Comparison of ENCODE assay signal across 8 cellular contexts in the genomic region with DNA sequence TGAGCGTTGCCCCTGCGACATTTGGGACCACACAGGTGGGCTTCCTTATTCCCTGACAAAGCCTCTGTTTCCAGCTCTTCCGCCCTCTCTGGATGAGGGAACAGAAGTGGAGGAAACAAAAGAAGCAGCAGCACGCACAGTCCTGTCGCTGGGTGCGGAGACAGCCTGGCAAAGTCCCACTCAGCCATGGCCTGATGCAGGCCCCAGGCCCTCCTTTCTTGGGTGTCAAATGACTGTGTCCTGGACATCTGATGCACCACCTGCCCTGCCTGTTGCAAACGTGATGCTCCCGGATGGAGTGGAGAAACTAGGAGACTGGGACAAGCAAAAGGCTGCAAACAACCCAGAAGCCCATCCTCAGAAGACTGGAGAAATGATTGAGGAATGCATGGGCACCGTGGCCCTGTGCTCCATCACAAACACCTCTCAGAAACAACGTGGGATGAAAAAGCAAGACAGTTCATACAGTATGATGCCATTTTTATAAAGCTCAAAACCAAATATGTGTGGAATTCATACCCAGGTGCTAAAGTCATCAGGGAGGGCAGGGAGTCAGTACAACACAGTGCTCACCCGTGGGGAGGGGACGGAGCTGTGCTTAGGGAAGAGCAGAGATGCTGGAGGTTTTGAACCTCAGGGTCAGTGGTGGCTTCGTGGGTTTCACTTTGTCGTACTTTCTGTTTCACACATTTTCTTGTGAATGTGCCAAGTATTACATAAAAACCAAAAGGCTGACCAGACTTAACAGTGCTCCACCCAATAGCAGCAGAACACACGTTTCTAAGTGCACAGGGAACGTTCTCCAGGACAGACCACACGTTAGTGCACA. TPM values are rescaled to one million over a fixed set of nuclear protein-coding genes. Genes with fewer than 3 reads are reported as not detected.
DNase-seq lines count a peak whose midpoint lies in the region; ATAC-seq and TF ChIP-seq lines count a peak whose summit lies in the region.

No MANE protein-coding gene starts in this region.

- peak overlapping the region; percentile 75 for H3K27ac Mint-ChIP-seq in memory B cell

- no peaks in the 10 kb centered on the region for H4K20me1 ChIP-seq in mammary epithelial cell (ENCODE audit: insufficient read depth, low read length)

- POLR2A ChIA-PET in GM10248 (lab: Yijun Ruan, JAX), result interaction anchor here (0.6 kb wide), 1 partner anchor 32 kb away, joined by 4 read pairs; no protein-coding TSS in a partner anchor

- no peaks in the 10 kb centered on the region for H3K27me3 Mint-ChIP-seq in memory B cell

- BruUV-seq in mammary epithelial cell (replicated peaks; lab: Mats Ljungman, UMichigan), result no TSS peak

- WGBS in mammary epithelial cell (ENCODE audit: low coverage, missing lambda C conversion rate), result 15% methylated on average over 12 of the region's 17 CpGs

- H3K4me3 Mint-ChIP-seq in memory B cell, result peak overlapping the region; percentile 45

- in situ Hi-C loops in mammary epithelial cell (cut with MboI; ENCODE audit: low sequenced_read_pairs in 2 of 2), result no loop called here

- H3K27me3 ChIP-seq in mammary epithelial cell (ENCODE audit: insufficient read depth, low read length), result no peaks in the 10 kb centered on the region

- H3K79me2 ChIP-seq in mammary epithelial cell (ENCODE audit: insufficient read depth, low read length), result no peaks in the 10 kb centered on the region

- H3K27ac ChIP-seq in mammary epithelial cell (ENCODE audit: insufficient read depth, low read depth, low read length), result no peak overlapping the region

- dilution Hi-C loops in mammary epithelial cell (cut with HindIII; ENCODE audit: low sequenced_read_pairs), result loop anchor here (5.0 kb wide), 1 partner anchor 72 kb away; no protein-coding TSS in a partner anchor

- ATAC-seq in GM21528 (IDR thresholded peaks at IDR 0.05; ENCODE audit: low FRiP score, unreplicated experiment) (peak; percentile 78), memory B cell (ENCODE audit: low read depth) (peak; percentile 54)

- H3K4me3 ChIP-seq in mammary epithelial cell (replicated peaks in 1 of 3; ENCODE audit: insufficient read depth in 1 of 3, low read depth in 2 of 3, low read length in 3 of 3), result no peak overlapping the region

- H2AFZ ChIP-seq in mammary epithelial cell (ENCODE audit: low read depth, low read length), result no peak overlapping the region

- TF ChIP-seq CTCF in GM10248 (IDR thresholded peaks at IDR 0.05; ENCODE audit: control extremely low read depth, extremely low read depth, low read depth, missing control alignments) (no peak), mammary epithelial cell (conservative IDR thresholded peaks at IDR 0.05 in 1 of 2, IDR thresholded peaks at IDR 0.05 in 1 of 2; ENCODE audit: extremely low read depth in 1 of 2, insufficient read depth in 1 of 2, low read depth in 1 of 2, low read length in 2 of 2) (no peak)

- H3K9ac ChIP-seq in mammary epithelial cell (ENCODE audit: insufficient read depth, low read length), result no peak overlapping the region

- no peaks in the 10 kb centered on the region for H3K9me3 Mint-ChIP-seq in memory B cell

- peaks cover 5% of the 10 kb centered on the region for H3K36me3 ChIP-seq in mammary epithelial cell (ENCODE audit: insufficient read depth, low read length)

- intact Hi-C loops in mammary epithelial cell (cut with micrococcal nuclease), result no loop called here

- peaks cover 19% of the 10 kb centered on the region for H3K4me1 ChIP-seq in mammary epithelial cell (ENCODE audit: insufficient read depth, low read length)

- DNase-seq in GM10248 (ENCODE audit: extremely low spot score) (peak; percentile 73), LHCN-M2 (ENCODE audit: low read depth) (peak; percentile 68), mammary epithelial cell (peak; percentile 41), memory B cell (ENCODE audit: low spot score in 2 of 2) (no peak), NCI-H1694 (lab: John Stamatoyannopoulos, UW) (no peak), mesenteric fat pad (ENCODE audit: low spot score) (no peak)
- no peak for DNase-seq in stimulated activated naive CD4-positive, alpha-beta T cell (lab: John Stamatoyannopoulos, UW)

- CTCF ChIA-PET in GM10248 (lab: Yijun Ruan, JAX) (interaction anchor here (1.2 to 1.4 kb wide), 2 partner anchors 26 to 181 kb away, joined by 3 to 4 read pairs; no protein-coding TSS in a partner anchor), mammary epithelial cell (lab: Charles Lee; ENCODE audit: low non-redundant PET) (no interaction called here)

- H3K9me3 ChIP-seq in mammary epithelial cell (replicated peaks; ENCODE audit: insufficient read depth, low read length), result no peaks in the 10 kb centered on the region

- H3K4me1 Mint-ChIP-seq in memory B cell, result peaks cover 40% of the 10 kb centered on the region

- H3K4me2 ChIP-seq in mammary epithelial cell (ENCODE audit: insufficient read depth, low read depth, low read length), result peak overlapping the region; percentile 21

- H3K36me3 Mint-ChIP-seq in memory B cell, result peaks cover 14% of the 10 kb centered on the region

RNA-seq across cellular contexts. Expression of a gene that starts 20.9 kb away (rescaled TPM):
- total RNA-seq in LHCN-M2 (2014; rRNA removed) (25.0 and 26.7 TPM in 2 replicates), mammary epithelial cell (10 to 100 TPM in 1 of 2 donors, 1 to 10 TPM in 1; 8.0 to 55.6 TPM), mesenteric fat pad (47.8 TPM)
- polyA plus RNA-seq in LHCN-M2 (2012), result 49.6 TPM
- polyA plus RNA-seq in mammary epithelial cell, result 6.0 TPM
- polyA minus RNA-seq in mammary epithelial cell, result 5.7 TPM

RNA-seq across cellular contexts. Expression of a gene that starts 26.9 kb away (rescaled TPM):
- total RNA-seq in LHCN-M2 (2014; rRNA removed) (5,716 and 6,248 TPM in 2 replicates), mammary epithelial cell (1,000 to 10,000 TPM; 1,812 to 2,252 TPM), mesenteric fat pad (1,211 TPM)
- polyA plus RNA-seq in LHCN-M2 (2012), result 4,664 TPM
- 7,269 TPM for polyA plus RNA-seq in mammary epithelial cell
- polyA minus RNA-seq in mammary epithelial cell, result 2,221 TPM

Comparison
In these comparisons a context has a peak if more than half of its experiments do, and no peak if none do; other contexts are left out.
1. DNase-seq: peak in GM10248 (single experiment), LHCN-M2 (single experiment) and mammary epithelial cell (single experiment); none in memory B cell (0 of 2), NCI-H1694 (single experiment), stimulated activated naive CD4-positive, alpha-beta T cell (0 of 6) and mesenteric fat pad (single experiment).